In the genomic region with DNA sequence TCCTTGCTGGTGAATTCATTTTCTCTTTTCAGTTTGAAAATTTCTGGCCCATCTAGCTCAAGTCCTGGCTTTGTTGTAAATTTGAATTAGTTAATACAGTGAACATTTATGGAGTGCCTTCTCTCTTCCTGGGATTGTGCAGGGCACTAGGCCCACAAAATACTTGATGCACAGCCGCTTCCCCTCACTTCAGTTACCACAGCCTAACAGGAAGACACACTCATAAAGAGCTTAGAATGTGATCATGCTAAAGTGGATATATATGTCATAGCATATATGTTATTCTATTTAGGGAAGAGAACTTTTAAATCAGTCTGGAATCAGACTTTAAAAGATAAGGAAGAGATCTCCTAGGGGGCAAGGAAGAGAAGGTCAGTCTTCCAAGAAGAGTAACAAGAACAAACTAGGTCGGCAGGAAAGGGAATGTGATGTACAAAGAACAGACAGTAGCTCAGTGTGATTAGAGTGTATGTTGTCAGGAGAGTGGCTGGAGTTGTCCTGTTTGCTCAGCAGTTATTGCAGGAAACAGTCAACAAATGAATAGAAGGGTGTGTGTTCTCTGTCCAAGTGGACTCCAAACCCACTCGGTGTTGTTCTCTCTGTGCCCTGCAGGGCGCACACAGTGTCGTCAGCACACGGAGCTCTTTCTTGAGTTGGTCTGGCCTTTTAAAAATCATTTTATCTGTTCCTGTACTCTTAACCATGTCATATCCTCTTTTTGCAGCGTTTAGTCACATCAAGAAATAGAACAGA, we compare ENCODE assay signal across 1 cellular context.
A peak's percentile ranks its signal among the peaks of the same experiment; 100 is the strongest.
TF ChIP-seq lines count a peak whose summit lies in the region.

No MANE protein-coding gene starts in this region.

TF ChIP-seq in HepG2, 621 proteins besides CTCF, POLR2A, EP300 and RAD21 (continued from another document and continues in another):
- TF ChIP-seq CREB3 (CRISPR knock-in tag; IDR thresholded peaks at IDR 0.05) = no peak
- TF ChIP-seq FOXK2 (IDR thresholded peaks at IDR 0.05) = peak; percentile 76
- TF ChIP-seq, protein P1, sequence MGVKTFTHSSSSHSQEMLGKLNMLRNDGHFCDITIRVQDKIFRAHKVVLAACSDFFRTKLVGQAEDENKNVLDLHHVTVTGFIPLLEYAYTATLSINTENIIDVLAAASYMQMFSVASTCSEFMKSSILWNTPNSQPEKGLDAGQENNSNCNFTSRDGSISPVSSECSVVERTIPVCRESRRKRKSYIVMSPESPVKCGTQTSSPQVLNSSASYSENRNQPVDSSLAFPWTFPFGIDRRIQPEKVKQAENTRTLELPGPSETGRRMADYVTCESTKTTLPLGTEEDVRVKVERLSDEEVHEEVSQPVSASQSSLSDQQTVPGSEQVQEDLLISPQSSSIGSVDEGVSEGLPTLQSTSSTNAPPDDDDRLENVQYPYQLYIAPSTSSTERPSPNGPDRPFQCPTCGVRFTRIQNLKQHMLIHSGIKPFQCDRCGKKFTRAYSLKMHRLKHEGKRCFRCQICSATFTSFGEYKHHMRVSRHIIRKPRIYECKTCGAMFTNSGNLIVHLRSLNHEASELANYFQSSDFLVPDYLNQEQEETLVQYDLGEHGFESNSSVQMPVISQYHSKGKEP (CRISPR knock-in tag; IDR thresholded peaks at IDR 0.05) = no peak
- TF ChIP-seq RXRB (CRISPR knock-in tag; IDR thresholded peaks at IDR 0.05; ENCODE audit: borderline replicate concordance) = peak; percentile 74
- peak; percentile 68 for TF ChIP-seq THAP11 (CRISPR knock-in tag; IDR thresholded peaks at IDR 0.05)
- peak; percentile 49; the same call in 1 of the 2 replicates for TF ChIP-seq SMAD3 (CRISPR knock-in tag; IDR thresholded peaks at IDR 0.05)
- TF ChIP-seq FOSL2 (CRISPR knock-in tag; IDR thresholded peaks at IDR 0.05) = peak; percentile 80
- 0 out of 2 replicates have a peak, but pooled peaks have one; percentile 35 for TF ChIP-seq ZNF503 (CRISPR knock-in tag; IDR thresholded peaks at IDR 0.05)
- peak; percentile 70; the same call in 1 of the 2 replicates for TF ChIP-seq ETV5 (CRISPR knock-in tag; IDR thresholded peaks at IDR 0.05; ENCODE audit: borderline replicate concordance)
- TF ChIP-seq PITX1 (CRISPR knock-in tag; IDR thresholded peaks at IDR 0.05) = peak; percentile 57; the same call in 1 of the 2 replicates
- TF ChIP-seq ELF3 (CRISPR knock-in tag; IDR thresholded peaks at IDR 0.05) = peak; percentile 90
- TF ChIP-seq ZNF138 (CRISPR knock-in tag; IDR thresholded peaks at IDR 0.05; ENCODE audit: low read depth) = no peak
- no peak for TF ChIP-seq ZBTB14 (CRISPR knock-in tag; IDR thresholded peaks at IDR 0.05)
- no peak for TF ChIP-seq ARNT2 (CRISPR knock-in tag; IDR thresholded peaks at IDR 0.05; ENCODE audit: low read depth)
- 0 out of 2 replicates have a peak, but pooled peaks have one; percentile 37 for TF ChIP-seq NFIC (IDR thresholded peaks at IDR 0.05; ENCODE audit: low read length)
- TF ChIP-seq, protein P2, sequence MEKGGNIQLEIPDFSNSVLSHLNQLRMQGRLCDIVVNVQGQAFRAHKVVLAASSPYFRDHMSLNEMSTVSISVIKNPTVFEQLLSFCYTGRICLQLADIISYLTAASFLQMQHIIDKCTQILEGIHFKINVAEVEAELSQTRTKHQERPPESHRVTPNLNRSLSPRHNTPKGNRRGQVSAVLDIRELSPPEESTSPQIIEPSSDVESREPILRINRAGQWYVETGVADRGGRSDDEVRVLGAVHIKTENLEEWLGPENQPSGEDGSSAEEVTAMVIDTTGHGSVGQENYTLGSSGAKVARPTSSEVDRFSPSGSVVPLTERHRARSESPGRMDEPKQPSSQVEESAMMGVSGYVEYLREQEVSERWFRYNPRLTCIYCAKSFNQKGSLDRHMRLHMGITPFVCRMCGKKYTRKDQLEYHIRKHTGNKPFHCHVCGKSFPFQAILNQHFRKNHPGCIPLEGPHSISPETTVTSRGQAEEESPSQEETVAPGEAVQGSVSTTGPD (CRISPR knock-in tag; IDR thresholded peaks at IDR 0.05) = no peak
- TF ChIP-seq FOXA1 (IDR thresholded peaks at IDR 0.05) = peak; percentile 72
- TF ChIP-seq FOXA1 (CRISPR knock-in tag; IDR thresholded peaks at IDR 0.05) = peak; percentile 93
- TF ChIP-seq SOX6 (IDR thresholded peaks at IDR 0.05) = no peak
- peak; percentile 84 for TF ChIP-seq SOX6 (CRISPR knock-in tag; IDR thresholded peaks at IDR 0.05)
- peak; percentile 93 for TF ChIP-seq FOXA3 (CRISPR knock-in tag; IDR thresholded peaks at IDR 0.05)
- TF ChIP-seq JUN (CRISPR knock-in tag; IDR thresholded peaks at IDR 0.05) = no peak
- TF ChIP-seq ZNF792 (CRISPR knock-in tag; IDR thresholded peaks at IDR 0.05) = peak; percentile 70; the same call in 1 of the 2 replicates
- peak; percentile 88 for TF ChIP-seq FOXO1 (CRISPR knock-in tag; IDR thresholded peaks at IDR 0.05)
- TF ChIP-seq ZNF292 (CRISPR knock-in tag; IDR thresholded peaks at IDR 0.05; ENCODE audit: borderline replicate concordance, low read depth) = peak; percentile 89
- 0 out of 2 replicates have a peak, but pooled peaks have one; percentile 21 for TF ChIP-seq SNAPC2 (CRISPR knock-in tag; IDR thresholded peaks at IDR 0.05)
- TF ChIP-seq ZNF451 (CRISPR knock-in tag; IDR thresholded peaks at IDR 0.05) = no peak
- no peak for TF ChIP-seq TRIM24 (CRISPR knock-in tag; IDR thresholded peaks at IDR 0.05)
- peak; percentile 51; the same call in 1 of the 2 replicates for TF ChIP-seq ZSCAN9 (CRISPR knock-in tag; IDR thresholded peaks at IDR 0.05; ENCODE audit: borderline replicate concordance)
- TF ChIP-seq ZSCAN29 (CRISPR knock-in tag; conservative IDR thresholded peaks at IDR 0.05) = no peak
- TF ChIP-seq HDAC2 (CRISPR knock-in tag; IDR thresholded peaks at IDR 0.05) = peak; percentile 84
- TF ChIP-seq GATAD2A (CRISPR knock-in tag; IDR thresholded peaks at IDR 0.05) = peak; percentile 93
- TF ChIP-seq GATAD1 (CRISPR knock-in tag; IDR thresholded peaks at IDR 0.05) = peak; percentile 39; the same call in 1 of the 2 replicates
- TF ChIP-seq CAMTA2 (CRISPR knock-in tag; IDR thresholded peaks at IDR 0.05; ENCODE audit: borderline replicate concordance) = no peak
- TF ChIP-seq, protein P3, sequence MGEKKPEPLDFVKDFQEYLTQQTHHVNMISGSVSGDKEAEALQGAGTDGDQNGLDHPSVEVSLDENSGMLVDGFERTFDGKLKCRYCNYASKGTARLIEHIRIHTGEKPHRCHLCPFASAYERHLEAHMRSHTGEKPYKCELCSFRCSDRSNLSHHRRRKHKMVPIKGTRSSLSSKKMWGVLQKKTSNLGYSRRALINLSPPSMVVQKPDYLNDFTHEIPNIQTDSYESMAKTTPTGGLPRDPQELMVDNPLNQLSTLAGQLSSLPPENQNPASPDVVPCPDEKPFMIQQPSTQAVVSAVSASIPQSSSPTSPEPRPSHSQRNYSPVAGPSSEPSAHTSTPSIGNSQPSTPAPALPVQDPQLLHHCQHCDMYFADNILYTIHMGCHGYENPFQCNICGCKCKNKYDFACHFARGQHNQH (CRISPR knock-in tag; IDR thresholded peaks at IDR 0.05) = peak; percentile 83
- peak; percentile 67; the same call in 1 of the 2 replicates for TF ChIP-seq HNF4G (IDR thresholded peaks at IDR 0.05; ENCODE audit: borderline replicate concordance, low read depth, low read length)
- TF ChIP-seq HNF4G (CRISPR knock-in tag; IDR thresholded peaks at IDR 0.05; ENCODE audit: borderline replicate concordance, low read depth) = no peak
- TF ChIP-seq SYNCRIP (IDR thresholded peaks at IDR 0.05; ENCODE audit: insufficient read depth, low read depth, low read length) = no peak
- TF ChIP-seq ZBTB21 (CRISPR knock-in tag; IDR thresholded peaks at IDR 0.05) = peak; percentile 57; the same call in 1 of the 2 replicates
- no peak for TF ChIP-seq ZNF703 (CRISPR knock-in tag; IDR thresholded peaks at IDR 0.05; ENCODE audit: borderline replicate concordance)
- TF ChIP-seq TCF7 (IDR thresholded peaks at IDR 0.05; ENCODE audit: low read depth) = peak; percentile 40; the same call in 1 of the 2 replicates
- TF ChIP-seq SP4 (CRISPR knock-in tag; IDR thresholded peaks at IDR 0.05) = no peak
- TF ChIP-seq ZNF546 (CRISPR knock-in tag; conservative IDR thresholded peaks at IDR 0.05) = no peak
- TF ChIP-seq NFATC3 (CRISPR knock-in tag; IDR thresholded peaks at IDR 0.05) = no peak
- no peak for TF ChIP-seq SOX13 (IDR thresholded peaks at IDR 0.05)
- TF ChIP-seq SOX13 (CRISPR knock-in tag; conservative IDR thresholded peaks at IDR 0.05 in 1 of 2, IDR thresholded peaks at IDR 0.05 in 1 of 2) = peak in 1 of 2 experiments; percentile 88; a peak in 2 of 4 replicates
- peak; percentile 69; the same call in 1 of the 2 replicates for TF ChIP-seq ZNF331 (CRISPR knock-in tag; IDR thresholded peaks at IDR 0.05)
- no peak for TF ChIP-seq ZBTB43 (CRISPR knock-in tag; conservative IDR thresholded peaks at IDR 0.05)
- no peak for TF ChIP-seq ZBTB3 (CRISPR knock-in tag; IDR thresholded peaks at IDR 0.05; ENCODE audit: borderline replicate concordance, low read depth)
- TF ChIP-seq, protein P4, sequence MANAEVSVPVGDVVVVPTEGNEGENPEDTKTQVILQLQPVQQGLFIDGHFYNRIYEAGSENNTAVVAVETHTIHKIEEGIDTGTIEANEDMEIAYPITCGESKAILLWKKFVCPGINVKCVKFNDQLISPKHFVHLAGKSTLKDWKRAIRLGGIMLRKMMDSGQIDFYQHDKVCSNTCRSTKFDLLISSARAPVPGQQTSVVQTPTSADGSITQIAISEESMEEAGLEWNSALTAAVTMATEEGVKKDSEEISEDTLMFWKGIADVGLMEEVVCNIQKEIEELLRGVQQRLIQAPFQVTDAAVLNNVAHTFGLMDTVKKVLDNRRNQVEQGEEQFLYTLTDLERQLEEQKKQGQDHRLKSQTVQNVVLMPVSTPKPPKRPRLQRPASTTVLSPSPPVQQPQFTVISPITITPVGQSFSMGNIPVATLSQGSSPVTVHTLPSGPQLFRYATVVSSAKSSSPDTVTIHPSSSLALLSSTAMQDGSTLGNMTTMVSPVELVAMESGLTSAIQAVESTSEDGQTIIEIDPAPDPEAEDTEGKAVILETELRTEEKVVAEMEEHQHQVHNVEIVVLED (CRISPR knock-in tag; IDR thresholded peaks at IDR 0.05; ENCODE audit: borderline replicate concordance) = peak; percentile 48; the same call in 1 of the 2 replicates
- TF ChIP-seq, protein P5, sequence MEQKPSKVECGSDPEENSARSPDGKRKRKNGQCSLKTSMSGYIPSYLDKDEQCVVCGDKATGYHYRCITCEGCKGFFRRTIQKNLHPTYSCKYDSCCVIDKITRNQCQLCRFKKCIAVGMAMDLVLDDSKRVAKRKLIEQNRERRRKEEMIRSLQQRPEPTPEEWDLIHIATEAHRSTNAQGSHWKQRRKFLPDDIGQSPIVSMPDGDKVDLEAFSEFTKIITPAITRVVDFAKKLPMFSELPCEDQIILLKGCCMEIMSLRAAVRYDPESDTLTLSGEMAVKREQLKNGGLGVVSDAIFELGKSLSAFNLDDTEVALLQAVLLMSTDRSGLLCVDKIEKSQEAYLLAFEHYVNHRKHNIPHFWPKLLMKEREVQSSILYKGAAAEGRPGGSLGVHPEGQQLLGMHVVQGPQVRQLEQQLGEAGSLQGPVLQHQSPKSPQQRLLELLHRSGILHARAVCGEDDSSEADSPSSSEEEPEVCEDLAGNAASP (CRISPR knock-in tag; IDR thresholded peaks at IDR 0.05; ENCODE audit: borderline replicate concordance) = peak; percentile 17; the same call in 1 of the 2 replicates
- peak; percentile 53; the same call in 1 of the 2 replicates for TF ChIP-seq POGZ (CRISPR knock-in tag; IDR thresholded peaks at IDR 0.05)
- 0 out of 2 replicates have a peak, but pooled peaks have one; percentile 72 for TF ChIP-seq MIER3 (CRISPR knock-in tag; IDR thresholded peaks at IDR 0.05; ENCODE audit: borderline replicate concordance)
- peak; percentile 27; the same call in 1 of the 2 replicates for TF ChIP-seq KDM2A (CRISPR knock-in tag; IDR thresholded peaks at IDR 0.05; ENCODE audit: borderline replicate concordance, low read depth)
- peak; percentile 52; the same call in 1 of the 2 replicates for TF ChIP-seq ZNF772 (CRISPR knock-in tag; IDR thresholded peaks at IDR 0.05)
- TF ChIP-seq RXRA (CRISPR knock-in tag; IDR thresholded peaks at IDR 0.05) = peak; percentile 41; the same call in 1 of the 2 replicates
